Comparison of ENCODE assay signal across 8 cellular contexts in genomic region chr22:45977003-45977395, GRCh38. TPM values are rescaled to one million over a fixed set of nuclear protein-coding genes. Genes with fewer than 3 reads are reported as not detected.
A peak's percentile ranks its signal among the peaks of the same experiment; 100 is the strongest.
DNase-seq lines count a peak whose midpoint lies in the region; ATAC-seq and TF ChIP-seq lines count a peak whose summit lies in the region.

WNT7B (minus strand) TSS chr22:45977162; CDS start chr22:45976754, 408 bp downstream.

- no TSS peak for BruUV-seq in MCF 10A (replicated peaks; lab: Mats Ljungman, UMichigan)

- H3K27me3 Mint-ChIP-seq in MCF 10A (ENCODE audit: insufficient read depth, unreplicated experiment), result no peaks in the 10 kb centered on the region
- H3K27me3 Mint-ChIP-seq in natural killer cell treated with Interleukin-12 subunit alpha and Interleukin-12 subunit beta and Interleukin-15 and Interleukin-18, amount 100 ng/mL, for 72 hours, result peaks cover 20 to 26% of the 10 kb centered on the region in 2 donors

- intact Hi-C loops in MCF 10A (cut with micrococcal nuclease), result no loop called here

- TF ChIP-seq CTCF in MM.1S (IDR thresholded peaks at IDR 0.05; ENCODE audit: low read length) (no peak), MCF 10A (IDR thresholded peaks at IDR 0.05; ENCODE audit: unreplicated experiment) (no peak)

- no peak for ATAC-seq in natural killer cell treated with Interleukin-12 subunit alpha and Interleukin-12 subunit beta and Interleukin-15 and Interleukin-18, amount 100 ng/mL, for 72 hours
- ATAC-seq in HG03439 (IDR thresholded peaks at IDR 0.05; ENCODE audit: unreplicated experiment), result no peak

- no peak within 1 kb of the TSS for H3K27ac Mint-ChIP-seq in MCF 10A (ENCODE audit: low read depth, unreplicated experiment)
- H3K27ac Mint-ChIP-seq in natural killer cell treated with Interleukin-12 subunit alpha and Interleukin-12 subunit beta and Interleukin-15 and Interleukin-18, amount 100 ng/mL, for 72 hours, result no peak within 1 kb of the TSS

- CTCF ChIA-PET in MCF 10A (lab: Yijun Ruan, JAX), result interaction anchor here (0.6 to 1.6 kb wide), 2 partner anchors 399 to 694 kb away, joined by 3 to 7 read pairs; no protein-coding TSS in a partner anchor

- in situ Hi-C loops in Caki2 (cut with HindIII; ENCODE audit: low pct_unique_long_range_greater_than_20kb, low sequenced_read_pairs), result no loop called here

- H3K9me3 Mint-ChIP-seq in MCF 10A (ENCODE audit: unreplicated experiment), result no peaks in the 10 kb centered on the region
- H3K9me3 Mint-ChIP-seq in natural killer cell treated with Interleukin-12 subunit alpha and Interleukin-12 subunit beta and Interleukin-15 and Interleukin-18, amount 100 ng/mL, for 72 hours, result no peaks in the 10 kb centered on the region

- peak within 1 kb of the TSS; percentile 51 for H3K4me3 Mint-ChIP-seq in MCF 10A (ENCODE audit: unreplicated experiment)
- peak within 1 kb of the TSS; percentile 37 for H3K4me3 Mint-ChIP-seq in natural killer cell treated with Interleukin-12 subunit alpha and Interleukin-12 subunit beta and Interleukin-15 and Interleukin-18, amount 100 ng/mL, for 72 hours

- H4K20me1 ChIP-seq in MM.1S (ENCODE audit: insufficient read depth, low read length), result no peaks in the 10 kb centered on the region

- DNase-seq in Caki2 (ENCODE audit: low read depth) (peak; percentile 84), MM.1S (peak; percentile 37), MCF 10A (ENCODE audit: unreplicated experiment) (peak; percentile 62), iPS-NIHi11 (ENCODE audit: low spot score) (no peak), NCI-H1092 (lab: John Stamatoyannopoulos, UW) (no peak), superior temporal gyrus (ENCODE audit: extremely low spot score) (no peak)
- DNase-seq in natural killer cell treated with Interleukin-12 subunit alpha and Interleukin-12 subunit beta and Interleukin-15 and Interleukin-18, amount 100 ng/mL, for 72 hours (ENCODE audit: low spot score), result no peak

- H3K79me2 ChIP-seq in MM.1S (ENCODE audit: low read length), result no peaks in the 10 kb centered on the region

- POLR2A ChIA-PET in MCF 10A (lab: Yijun Ruan, JAX), result interaction anchor here (0.6 kb wide), 1 partner anchor 301 kb away, joined by 3 read pairs; no protein-coding TSS in a partner anchor

- H3K36me3 Mint-ChIP-seq in MCF 10A (ENCODE audit: insufficient read depth, unreplicated experiment), result no peaks in the 10 kb centered on the region
- H3K36me3 Mint-ChIP-seq in natural killer cell treated with Interleukin-12 subunit alpha and Interleukin-12 subunit beta and Interleukin-15 and Interleukin-18, amount 100 ng/mL, for 72 hours, result no peaks in the 10 kb centered on the region

- no peak within 1 kb of the TSS for H3K9ac ChIP-seq in MM.1S (ENCODE audit: low read length)

- no peak within 1 kb of the TSS for H2AFZ ChIP-seq in MM.1S (ENCODE audit: low read length)

- 0 out of 2 replicates have a peak, but pooled peaks cover 4% of the 10 kb centered on the region for H3K4me1 ChIP-seq in MM.1S (ENCODE audit: low read length)

- H3K4me1 Mint-ChIP-seq in MCF 10A (ENCODE audit: insufficient read depth, unreplicated experiment), result no peaks in the 10 kb centered on the region
- peaks cover 0 to 3% of the 10 kb centered on the region in 2 donors for H3K4me1 Mint-ChIP-seq in natural killer cell treated with Interleukin-12 subunit alpha and Interleukin-12 subunit beta and Interleukin-15 and Interleukin-18, amount 100 ng/mL, for 72 hours (ENCODE audit: low read depth in 2 of 2)

- no peaks in the 10 kb centered on the region for H3K36me3 ChIP-seq in MM.1S (replicated peaks; ENCODE audit: insufficient read depth, low read length)

- H3K9me2 ChIP-seq in MM.1S (replicated peaks; ENCODE audit: insufficient read depth, low read length), result no peaks in the 10 kb centered on the region

- no peak within 1 kb of the TSS for H3K4me3 ChIP-seq in MM.1S (ENCODE audit: low read length)

- H3K9me3 ChIP-seq in MM.1S (replicated peaks; ENCODE audit: insufficient read depth, low read length), result no peaks in the 10 kb centered on the region

- H3F3A ChIP-seq in MM.1S (ENCODE audit: insufficient read depth, low read length), result no peaks in the 10 kb centered on the region

- H3K27me3 ChIP-seq in MM.1S (replicated peaks; ENCODE audit: insufficient read depth, low read length), result peaks cover 53% of the 10 kb centered on the region

- H3K27ac ChIP-seq in MM.1S (ENCODE audit: low read length), result no peak within 1 kb of the TSS

- no peak within 1 kb of the TSS for H3K4me2 ChIP-seq in MM.1S (ENCODE audit: low read depth, low read length)

RNA-seq across cellular contexts. Expression of gene WNT7B, which starts in this region (rescaled TPM):
- 89.1 and 95.0 TPM in 2 replicates for total RNA-seq in Caki2 (2014; rRNA removed; shearing (Covaris generic); ENCODE audit: low replicate concordance)
- total RNA-seq in MCF 10A (2022), result 0.28 and 0.39 TPM in 2 replicates
- total RNA-seq in natural killer cell treated with Interleukin-12 subunit alpha and Interleukin-12 subunit beta and Interleukin-15 and Interleukin-18, amount 100 ng/mL, for 72 hours, result not detected

Comparison
In these comparisons a context has a peak if more than half of its experiments do, and no peak if none do; other contexts are left out.
1. RNA of gene WNT7B (total RNA-seq): 89.1 to 95.0 TPM in Caki2; 0.28 to 0.39 TPM in MCF 10A and not detected in natural killer cell treated with Interleukin-12 subunit alpha and Interleukin-12 subunit beta and Interleukin-15 and Interleukin-18, amount 100 ng/mL, for 72 hours; every median in the first group is over 10 times any median in the second.
2. Peak in DNase-seq in MCF 10A; RNA of the gene not detected or under 1 TPM.
3. DNase-seq: peak in Caki2 (single experiment) and MM.1S (single experiment); none in natural killer cell treated with Interleukin-12 subunit alpha and Interleukin-12 subunit beta and Interleukin-15 and Interleukin-18, amount 100 ng/mL, for 72 hours (single experiment), iPS-NIHi11 (single experiment), NCI-H1092 (single experiment) and superior temporal gyrus (single experiment).